Comparison of ENCODE assay signal across 1 cellular context in the genomic region with DNA sequence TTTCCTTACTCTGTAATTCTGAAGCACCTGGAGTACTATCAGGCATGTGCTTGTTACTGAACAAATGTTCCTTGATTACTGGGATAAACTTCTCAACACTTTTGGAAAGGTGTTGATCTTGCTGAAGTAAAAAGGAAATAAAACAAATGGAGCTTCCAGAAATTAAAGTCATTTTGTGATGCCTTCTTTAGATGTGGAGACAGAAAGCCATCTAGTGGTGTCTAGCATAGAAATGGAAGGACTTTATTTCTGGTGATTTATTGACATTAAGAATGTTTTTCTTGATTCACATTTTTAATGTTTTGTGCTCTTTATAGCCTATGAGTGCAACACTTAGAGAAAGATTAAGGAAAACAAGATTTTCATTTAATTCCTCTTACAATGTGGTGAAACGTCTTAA.
TF ChIP-seq lines count a peak whose summit lies in the region.

No MANE protein-coding gene starts in this region.

TF ChIP-seq in HCT116, 20 proteins besides CTCF, POLR2A, EP300 and RAD21 (continued from another document):
- TF ChIP-seq YY1 (IDR thresholded peaks at IDR 0.05; ENCODE audit: extremely low read depth, insufficient replicate concordance, low read depth, low read length), result peak; percentile 29
- TF ChIP-seq, protein P1, sequence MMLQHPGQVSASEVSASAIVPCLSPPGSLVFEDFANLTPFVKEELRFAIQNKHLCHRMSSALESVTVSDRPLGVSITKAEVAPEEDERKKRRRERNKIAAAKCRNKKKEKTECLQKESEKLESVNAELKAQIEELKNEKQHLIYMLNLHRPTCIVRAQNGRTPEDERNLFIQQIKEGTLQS (IDR thresholded peaks at IDR 0.05), result no peak
- TF ChIP-seq POLR2AphosphoS5 (IDR thresholded peaks at IDR 0.05; ENCODE audit: low read depth, low read length), result peak; percentile 3; the same call in 1 of the 2 replicates
- TF ChIP-seq, protein P2, sequence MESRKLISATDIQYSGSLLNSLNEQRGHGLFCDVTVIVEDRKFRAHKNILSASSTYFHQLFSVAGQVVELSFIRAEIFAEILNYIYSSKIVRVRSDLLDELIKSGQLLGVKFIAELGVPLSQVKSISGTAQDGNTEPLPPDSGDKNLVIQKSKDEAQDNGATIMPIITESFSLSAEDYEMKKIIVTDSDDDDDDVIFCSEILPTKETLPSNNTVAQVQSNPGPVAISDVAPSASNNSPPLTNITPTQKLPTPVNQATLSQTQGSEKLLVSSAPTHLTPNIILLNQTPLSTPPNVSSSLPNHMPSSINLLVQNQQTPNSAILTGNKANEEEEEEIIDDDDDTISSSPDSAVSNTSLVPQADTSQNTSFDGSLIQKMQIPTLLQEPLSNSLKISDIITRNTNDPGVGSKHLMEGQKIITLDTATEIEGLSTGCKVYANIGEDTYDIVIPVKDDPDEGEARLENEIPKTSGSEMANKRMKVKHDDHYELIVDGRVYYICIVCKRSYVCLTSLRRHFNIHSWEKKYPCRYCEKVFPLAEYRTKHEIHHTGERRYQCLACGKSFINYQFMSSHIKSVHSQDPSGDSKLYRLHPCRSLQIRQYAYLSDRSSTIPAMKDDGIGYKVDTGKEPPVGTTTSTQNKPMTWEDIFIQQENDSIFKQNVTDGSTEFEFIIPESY (IDR thresholded peaks at IDR 0.05; ENCODE audit: extremely low read depth, insufficient replicate concordance, low read length), result no peak
- no peak for TF ChIP-seq CEBPB (IDR thresholded peaks at IDR 0.05; ENCODE audit: low read depth)
- TF ChIP-seq, protein P3, sequence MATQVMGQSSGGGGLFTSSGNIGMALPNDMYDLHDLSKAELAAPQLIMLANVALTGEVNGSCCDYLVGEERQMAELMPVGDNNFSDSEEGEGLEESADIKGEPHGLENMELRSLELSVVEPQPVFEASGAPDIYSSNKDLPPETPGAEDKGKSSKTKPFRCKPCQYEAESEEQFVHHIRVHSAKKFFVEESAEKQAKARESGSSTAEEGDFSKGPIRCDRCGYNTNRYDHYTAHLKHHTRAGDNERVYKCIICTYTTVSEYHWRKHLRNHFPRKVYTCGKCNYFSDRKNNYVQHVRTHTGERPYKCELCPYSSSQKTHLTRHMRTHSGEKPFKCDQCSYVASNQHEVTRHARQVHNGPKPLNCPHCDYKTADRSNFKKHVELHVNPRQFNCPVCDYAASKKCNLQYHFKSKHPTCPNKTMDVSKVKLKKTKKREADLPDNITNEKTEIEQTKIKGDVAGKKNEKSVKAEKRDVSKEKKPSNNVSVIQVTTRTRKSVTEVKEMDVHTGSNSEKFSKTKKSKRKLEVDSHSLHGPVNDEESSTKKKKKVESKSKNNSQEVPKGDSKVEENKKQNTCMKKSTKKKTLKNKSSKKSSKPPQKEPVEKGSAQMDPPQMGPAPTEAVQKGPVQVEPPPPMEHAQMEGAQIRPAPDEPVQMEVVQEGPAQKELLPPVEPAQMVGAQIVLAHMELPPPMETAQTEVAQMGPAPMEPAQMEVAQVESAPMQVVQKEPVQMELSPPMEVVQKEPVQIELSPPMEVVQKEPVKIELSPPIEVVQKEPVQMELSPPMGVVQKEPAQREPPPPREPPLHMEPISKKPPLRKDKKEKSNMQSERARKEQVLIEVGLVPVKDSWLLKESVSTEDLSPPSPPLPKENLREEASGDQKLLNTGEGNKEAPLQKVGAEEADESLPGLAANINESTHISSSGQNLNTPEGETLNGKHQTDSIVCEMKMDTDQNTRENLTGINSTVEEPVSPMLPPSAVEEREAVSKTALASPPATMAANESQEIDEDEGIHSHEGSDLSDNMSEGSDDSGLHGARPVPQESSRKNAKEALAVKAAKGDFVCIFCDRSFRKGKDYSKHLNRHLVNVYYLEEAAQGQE (IDR thresholded peaks at IDR 0.05; ENCODE audit: low read depth), result no peak
- no peak for TF ChIP-seq TCF7L2 (IDR thresholded peaks at IDR 0.05; ENCODE audit: borderline replicate concordance, extremely low read depth, insufficient read depth, insufficient read length)
